ENCODE assay signal across 17 cellular contexts in the genomic region with DNA sequence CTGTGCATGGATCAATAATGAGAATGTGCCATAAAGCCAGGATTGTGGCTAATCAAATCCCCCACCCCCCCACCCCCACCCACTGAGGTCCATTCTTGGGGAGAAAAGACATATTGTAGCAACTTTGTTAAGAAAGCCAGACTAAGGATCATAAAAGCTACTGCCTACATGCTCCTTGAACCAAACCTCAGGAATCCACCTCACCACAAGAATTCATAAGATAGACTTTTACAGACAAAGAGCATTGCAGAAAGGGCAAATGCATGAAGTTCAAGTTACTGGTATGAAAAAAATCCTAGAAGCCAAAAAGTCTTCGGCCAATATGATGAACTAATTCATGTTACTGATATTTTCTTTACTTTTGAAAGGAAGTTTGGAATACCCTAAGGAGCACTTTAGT.
DNase-seq lines count a peak whose midpoint lies in the region; ATAC-seq and TF ChIP-seq lines count a peak whose summit lies in the region.
"Had no signal": no experiment of that assay in that cellular context is flagged by ENCODE, and none has a peak within 500 bp of the region (broad histone marks: within the 10 kb centered on the region; RNA-seq: fewer than 3 reads in every experiment).

No MANE protein-coding gene starts in this region.

- H3K9me3 ChIP-seq in Peyer's patch: no peaks in the 10 kb centered on the region
- H3K9me3 ChIP-seq: heart left ventricle, neutrophil, tibial nerve had no signal

- no peak overlapping the region for H3K4me3 ChIP-seq in astrocyte of the spinal cord (ENCODE audit: low read depth, low read length)
- no peak overlapping the region for H3K4me3 ChIP-seq in kidney epithelial cell (ENCODE audit: low read depth, low read length)
- H3K4me3 ChIP-seq in Peyer's patch: no peak overlapping the region
- H3K4me3 ChIP-seq: heart left ventricle, tibial nerve had no signal

- no peaks in the 10 kb centered on the region for H3K27me3 ChIP-seq in kidney epithelial cell (ENCODE audit: control insufficient read depth, insufficient read depth, low read length)
- H3K27me3 ChIP-seq in Peyer's patch: no peaks in the 10 kb centered on the region
- H3K27me3 ChIP-seq: neutrophil, tibial nerve had no signal

- in situ Hi-C loops in ACHN (cut with HindIII; ENCODE audit: low pct_ligation_motif_present, low pct_unique_long_range_greater_than_20kb, low sequenced_read_pairs) (no loop called here), astrocyte of the spinal cord (cut with HindIII; ENCODE audit: low sequenced_read_pairs) (no loop called here)

- TF ChIP-seq POLR2A in Peyer's patch (IDR thresholded peaks at IDR 0.05): no peak

- no peak overlapping the region for H3K27ac ChIP-seq in Peyer's patch
- H3K27ac ChIP-seq: heart left ventricle, neutrophil, tibial nerve had no signal

- no peaks in the 10 kb centered on the region for H3K4me1 ChIP-seq in Peyer's patch
- H3K4me1 ChIP-seq: heart left ventricle, tibial nerve had no signal

- H3K36me3 ChIP-seq in kidney epithelial cell (ENCODE audit: control insufficient read depth, insufficient read depth, low read length): no peaks in the 10 kb centered on the region
- H3K36me3 ChIP-seq in Peyer's patch: no peaks in the 10 kb centered on the region
- H3K36me3 ChIP-seq: heart left ventricle, neutrophil, tibial nerve had no signal

- no peak for TF ChIP-seq CTCF in astrocyte of the spinal cord (IDR thresholded peaks at IDR 0.05; ENCODE audit: low read depth, low read length)
- TF ChIP-seq CTCF in kidney epithelial cell (IDR thresholded peaks at IDR 0.05; ENCODE audit: insufficient read depth, low read length, poor library complexity, severe bottlenecking): no peak
- no peak for TF ChIP-seq CTCF in Peyer's patch (IDR thresholded peaks at IDR 0.05)

- ATAC-seq in HG02678 (IDR thresholded peaks at IDR 0.05; ENCODE audit: unreplicated experiment): no peak
- ATAC-seq: activated T-cell treated with anti-CD3 and anti-CD28 coated beads, Interleukin-2, amount 50 U/mL, for 4 hours; heart left ventricle had no signal

- peak; percentile 2 for DNase-seq in ACHN
- peak; percentile 32 for DNase-seq in H4 (ENCODE audit: low spot score)
- peak; percentile 78 for DNase-seq in astrocyte of the spinal cord (ENCODE audit: low read depth, low spot score)
- peak; percentile 38 for DNase-seq in kidney epithelial cell (ENCODE audit: low read depth)
- DNase-seq in activated T-cell treated with anti-CD3 and anti-CD28 coated beads, Interleukin-2, amount 50 U/mL, for 1 hour: no peak
- no peak for DNase-seq in NCI-H2081 treated with DMSO at 0.1 percent for 48 hours (lab: John Stamatoyannopoulos, UW)
- DNase-seq in Peyer's patch: no peak
- DNase-seq: activated CD4-positive, alpha-beta T cell treated with anti-CD3 and anti-CD28 coated beads, Interleukin-2, amount 50 U/mL, for 4 hours; activated naive CD8-positive, alpha-beta T cell treated with anti-CD3 and anti-CD28 coated beads for 36 hours; activated T-cell treated with anti-CD3 and anti-CD28 coated beads, Interleukin-2, amount 50 U/mL, for 4 hours; heart left ventricle; islet precursor cell; NCI-H1694; SIG-M5 had no signal

Comparison
In these comparisons a context has a peak if more than half of its experiments do, and no peak if none do; other contexts are left out.
1. DNase-seq: peak in ACHN (single experiment), H4 (single experiment), astrocyte of the spinal cord (single experiment) and kidney epithelial cell (single experiment); none in activated T-cell treated with anti-CD3 and anti-CD28 coated beads, Interleukin-2, amount 50 U/mL, for 1 hour (single experiment), NCI-H2081 treated with DMSO at 0.1 percent for 48 hours (single experiment) and Peyer's patch (0 of 3).